ENCODE assay signal across 8 cellular contexts in the genomic region with DNA sequence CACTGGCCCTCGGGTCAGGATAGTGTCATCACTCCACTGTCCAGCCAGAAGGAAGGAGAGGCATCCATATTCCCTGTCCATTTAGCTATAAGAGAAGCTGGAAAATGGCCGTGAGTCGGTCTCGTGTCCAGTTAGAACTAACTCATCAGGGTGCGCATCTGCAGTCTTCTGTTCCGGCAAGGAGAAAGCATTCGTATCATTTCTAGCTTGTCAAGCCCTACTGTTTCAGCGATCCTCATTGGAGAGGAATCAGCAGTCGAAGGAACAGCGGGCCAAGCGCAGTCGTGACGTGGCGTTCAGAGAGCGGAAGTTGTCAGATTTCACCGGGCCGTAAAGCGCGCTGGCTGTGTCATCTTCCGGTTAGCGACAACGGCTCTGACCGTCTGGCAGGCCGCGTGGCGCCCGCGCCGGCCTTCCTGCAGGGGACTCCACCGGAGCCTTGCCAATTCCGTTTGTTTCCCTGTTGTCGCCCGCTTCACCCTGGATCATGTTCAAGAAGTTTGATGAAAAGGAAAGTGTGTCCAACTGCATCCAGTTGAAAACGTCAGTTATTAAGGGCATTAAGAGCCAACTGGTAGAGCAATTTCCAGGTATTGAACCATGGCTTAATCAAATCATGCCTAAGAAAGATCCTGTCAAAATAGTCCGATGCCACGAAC. TPM values are rescaled to one million over a fixed set of nuclear protein-coding genes. Genes with fewer than 3 reads are reported as not detected.
DNase-seq lines count a peak whose midpoint lies in the region; ATAC-seq, FAIRE-seq and TF ChIP-seq lines count a peak whose summit lies in the region.

No MANE protein-coding gene starts in this region.

- H3K27me3 ChIP-seq in breast epithelium (no peaks in the 10 kb centered on the region), small intestine (ENCODE audit: control insufficient read depth in 2 of 2, insufficient read depth in 2 of 2, low read length in 2 of 2) (no peaks in the 10 kb centered on the region)

- DNase-seq in NCI-H2029 treated with DMSO at 0.1 percent for 48 hours (lab: John Stamatoyannopoulos, UW) (peak; percentile 66), breast epithelium (ENCODE audit: low spot score in 2 of 2) (peak; percentile 79 to 85), iPS-NIHi7 (ENCODE audit: extremely low spot score) (peak; percentile 82), small intestine (peak; percentile 85), NCI-H187 treated with DMSO at 0.1 percent for 48 hours (lab: John Stamatoyannopoulos, UW) (no peak)

- 52 to 55% (median 53%) methylated on average over 36 of the region's 36 CpGs for WGBS in small intestine, 3 donors

- no peak for FAIRE-seq in small intestine (lab: Jason Lieb, UNC)

- H3K27ac ChIP-seq in VCaP (peak overlapping the region; percentile 86), breast epithelium (peak overlapping the region; percentile 90 to 91), small intestine (ENCODE audit: low read depth in 1 of 2, low read length in 1 of 2) (peak overlapping the region; percentile 86 to 94)

- peak; percentile 44 for TF ChIP-seq POLR2A in breast epithelium (IDR thresholded peaks at IDR 0.05)

- ATAC-seq in HG02763 (IDR thresholded peaks at IDR 0.05; ENCODE audit: unreplicated experiment) = peak; percentile 83

- peak overlapping the region; percentile 40 for H3K4me3 ChIP-seq in GM12875 (ENCODE audit: low read depth, low read length)
- H3K4me3 ChIP-seq in breast epithelium = peak overlapping the region; percentile 44 to 65 (median 53)
- peak overlapping the region; percentile 17 to 49 for H3K4me3 ChIP-seq in small intestine (ENCODE audit: low read depth in 1 of 2, low read length in 2 of 2)

- H3K36me3 ChIP-seq in breast epithelium (no peaks in the 10 kb centered on the region), small intestine (ENCODE audit: control insufficient read depth in 2 of 2, insufficient read depth in 2 of 2, low read length in 2 of 2) (peaks cover 10 to 31% of the 10 kb centered on the region in 2 donors)

- no peak for TF ChIP-seq CTCF in GM12875 (IDR thresholded peaks at IDR 0.05; ENCODE audit: borderline replicate concordance, insufficient read depth, low read depth, low read length)
- TF ChIP-seq CTCF in VCaP (conservative IDR thresholded peaks at IDR 0.05) = no peak
- TF ChIP-seq CTCF in breast epithelium (IDR thresholded peaks at IDR 0.05) = no peak

- no peaks in the 10 kb centered on the region for H3K4me1 ChIP-seq in breast epithelium
- H3K4me1 ChIP-seq in small intestine (ENCODE audit: control insufficient read depth in 2 of 2, insufficient read depth in 1 of 2, low read depth in 1 of 2, low read length in 1 of 2) = no peaks in the 10 kb centered on the region

- H3K9me3 ChIP-seq in breast epithelium (no peaks in the 10 kb centered on the region), small intestine (ENCODE audit: control insufficient read depth, low read depth) (no peaks in the 10 kb centered on the region)

- intact Hi-C loops in breast epithelium (cut with DNase I; ENCODE audit: low total_unique reads) = no loop called here

RNA-seq across cellular contexts. Expression of a gene that starts 32.9 kb away (rescaled TPM):
- 10 to 100 TPM; 44.2 to 73.7 (median 53.1) TPM for total RNA-seq in breast epithelium
- 100 to 1,000 TPM in 1 of 3 donors, 10 to 100 TPM in 2; 53.9 to 202 (median 59.7) TPM for polyA plus RNA-seq in small intestine

RNA-seq across cellular contexts. Expression of a gene that starts 57.9 kb away (rescaled TPM):
- 100 to 1,000 TPM; 156 to 407 (median 270) TPM for total RNA-seq in breast epithelium
- polyA plus RNA-seq in small intestine = 100 to 1,000 TPM; 215 to 335 (median 284) TPM
